ENCODE assay signal across 1 cellular context in the genomic region with DNA sequence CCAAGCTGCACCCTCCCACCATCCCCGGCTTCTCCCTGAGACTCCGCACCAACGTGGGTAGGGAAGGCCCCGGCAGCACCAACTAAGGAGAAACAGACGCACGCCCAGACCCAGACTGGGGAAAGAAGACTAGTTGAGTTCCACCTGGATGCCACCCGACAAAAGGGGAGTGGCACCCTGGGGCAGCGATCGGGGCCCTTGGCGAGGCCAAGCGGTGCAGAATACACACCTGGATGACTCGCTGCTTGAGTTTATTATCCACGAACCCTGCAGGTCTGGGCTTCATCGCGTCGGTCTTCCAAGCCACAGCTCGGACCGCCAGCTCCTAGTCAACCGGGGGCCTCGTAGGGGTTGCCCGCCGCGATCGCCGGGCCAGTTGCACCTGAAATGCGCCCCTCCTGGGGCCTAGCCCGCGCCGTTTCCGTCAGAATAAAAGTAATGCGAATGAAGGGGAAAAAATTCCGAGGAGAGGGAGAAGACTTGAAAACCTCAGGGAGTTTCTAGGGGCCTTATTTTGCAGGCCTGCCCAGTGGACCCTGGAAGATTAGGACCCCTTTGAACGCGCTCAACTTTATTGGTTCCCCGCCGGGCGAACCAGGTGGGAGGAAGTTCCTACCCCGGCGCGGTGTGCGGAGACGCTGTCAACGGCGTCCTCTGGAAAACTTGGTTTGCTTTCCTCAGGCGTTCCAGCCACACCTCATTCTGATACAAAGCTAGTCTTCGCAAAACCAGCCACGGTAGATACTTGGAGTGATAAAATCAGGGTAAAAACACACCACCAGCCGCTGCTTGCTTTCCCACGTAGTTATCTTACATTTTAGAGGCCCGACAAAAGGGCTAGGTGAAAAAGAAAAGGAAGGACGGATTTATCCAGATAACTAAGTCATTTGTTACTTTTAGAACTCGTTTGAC.
A peak's percentile ranks its signal among the peaks of the same experiment; 100 is the strongest.
TF ChIP-seq lines count a peak whose summit lies in the region.

A gene (minus strand): TSS at position 331 of the 912 bp plus-strand sequence. CDS start 45 bp downstream, at position 286.

TF ChIP-seq in K562, 482 proteins besides CTCF, POLR2A, EP300 and RAD21 (continued from another document and continues in another):
- TF ChIP-seq, protein P1, sequence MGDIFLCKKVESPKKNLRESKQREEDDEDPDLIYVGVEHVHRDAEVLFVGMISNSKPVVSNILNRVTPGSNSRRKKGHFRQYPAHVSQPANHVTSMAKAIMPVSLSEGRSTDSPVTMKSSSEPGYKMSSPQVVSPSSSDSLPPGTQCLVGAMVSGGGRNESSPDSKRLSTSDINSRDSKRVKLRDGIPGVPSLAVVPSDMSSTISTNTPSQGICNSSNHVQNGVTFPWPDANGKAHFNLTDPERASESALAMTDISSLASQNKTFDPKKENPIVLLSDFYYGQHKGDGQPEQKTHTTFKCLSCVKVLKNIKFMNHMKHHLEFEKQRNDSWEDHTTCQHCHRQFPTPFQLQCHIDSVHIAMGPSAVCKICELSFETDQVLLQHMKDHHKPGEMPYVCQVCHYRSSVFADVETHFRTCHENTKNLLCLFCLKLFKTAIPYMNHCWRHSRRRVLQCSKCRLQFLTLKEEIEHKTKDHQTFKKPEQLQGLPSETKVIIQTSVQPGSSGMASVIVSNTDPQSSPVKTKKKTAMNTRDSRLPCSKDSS (IDR thresholded peaks at IDR 0.05; ENCODE audit: low read depth, partially characterized antibody): no peak
- peak; percentile 58; the same call in 1 of the 2 replicates for TF ChIP-seq ZNF41 (CRISPR knock-in tag; conservative IDR thresholded peaks at IDR 0.05)
- TF ChIP-seq PHTF2 (CRISPR knock-in tag; IDR thresholded peaks at IDR 0.05): no peak
- TF ChIP-seq CREB1 (IDR thresholded peaks at IDR 0.05): peak; percentile 69; the same call in 1 of the 2 replicates
- TF ChIP-seq CREB1 (CRISPR knock-in tag; IDR thresholded peaks at IDR 0.05): peak; percentile 58; the same call in 1 of the 2 replicates
- peak; percentile 33; the same call in 1 of the 2 replicates for TF ChIP-seq NCOR1 (IDR thresholded peaks at IDR 0.05)
- no peak for TF ChIP-seq HMGN3 (IDR thresholded peaks at IDR 0.05; ENCODE audit: borderline replicate concordance, extremely low read depth, insufficient read length, low read depth, low read length)
- no peak for TF ChIP-seq SREBF2 (CRISPR knock-in tag; IDR thresholded peaks at IDR 0.05)
- TF ChIP-seq NR2C1 (IDR thresholded peaks at IDR 0.05): peak; percentile 55
- TF ChIP-seq NR2C1 (tag; IDR thresholded peaks at IDR 0.05): peak; percentile 51
- TF ChIP-seq, protein P2, sequence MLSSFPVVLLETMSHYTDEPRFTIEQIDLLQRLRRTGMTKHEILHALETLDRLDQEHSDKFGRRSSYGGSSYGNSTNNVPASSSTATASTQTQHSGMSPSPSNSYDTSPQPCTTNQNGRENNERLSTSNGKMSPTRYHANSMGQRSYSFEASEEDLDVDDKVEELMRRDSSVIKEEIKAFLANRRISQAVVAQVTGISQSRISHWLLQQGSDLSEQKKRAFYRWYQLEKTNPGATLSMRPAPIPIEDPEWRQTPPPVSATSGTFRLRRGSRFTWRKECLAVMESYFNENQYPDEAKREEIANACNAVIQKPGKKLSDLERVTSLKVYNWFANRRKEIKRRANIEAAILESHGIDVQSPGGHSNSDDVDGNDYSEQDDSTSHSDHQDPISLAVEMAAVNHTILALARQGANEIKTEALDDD (IDR thresholded peaks at IDR 0.05): peak; percentile 83
- TF ChIP-seq, protein P3, sequence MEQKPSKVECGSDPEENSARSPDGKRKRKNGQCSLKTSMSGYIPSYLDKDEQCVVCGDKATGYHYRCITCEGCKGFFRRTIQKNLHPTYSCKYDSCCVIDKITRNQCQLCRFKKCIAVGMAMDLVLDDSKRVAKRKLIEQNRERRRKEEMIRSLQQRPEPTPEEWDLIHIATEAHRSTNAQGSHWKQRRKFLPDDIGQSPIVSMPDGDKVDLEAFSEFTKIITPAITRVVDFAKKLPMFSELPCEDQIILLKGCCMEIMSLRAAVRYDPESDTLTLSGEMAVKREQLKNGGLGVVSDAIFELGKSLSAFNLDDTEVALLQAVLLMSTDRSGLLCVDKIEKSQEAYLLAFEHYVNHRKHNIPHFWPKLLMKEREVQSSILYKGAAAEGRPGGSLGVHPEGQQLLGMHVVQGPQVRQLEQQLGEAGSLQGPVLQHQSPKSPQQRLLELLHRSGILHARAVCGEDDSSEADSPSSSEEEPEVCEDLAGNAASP (IDR thresholded peaks at IDR 0.05): no peak
- TF ChIP-seq ARID1B (IDR thresholded peaks at IDR 0.05): no peak; the same call in 1 of the 2 replicates
- TF ChIP-seq IFI16 (CRISPR knock-in tag; IDR thresholded peaks at IDR 0.05): no peak
- no peak for TF ChIP-seq NCOA4 (IDR thresholded peaks at IDR 0.05; ENCODE audit: partially characterized antibody)
- TF ChIP-seq, protein P4, sequence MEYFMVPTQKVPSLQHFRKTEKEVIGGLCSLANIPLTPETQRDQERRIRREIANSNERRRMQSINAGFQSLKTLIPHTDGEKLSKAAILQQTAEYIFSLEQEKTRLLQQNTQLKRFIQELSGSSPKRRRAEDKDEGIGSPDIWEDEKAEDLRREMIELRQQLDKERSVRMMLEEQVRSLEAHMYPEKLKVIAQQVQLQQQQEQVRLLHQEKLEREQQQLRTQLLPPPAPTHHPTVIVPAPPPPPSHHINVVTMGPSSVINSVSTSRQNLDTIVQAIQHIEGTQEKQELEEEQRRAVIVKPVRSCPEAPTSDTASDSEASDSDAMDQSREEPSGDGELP (CRISPR knock-in tag; IDR thresholded peaks at IDR 0.05; ENCODE audit: borderline replicate concordance): peak; percentile 79; the same call in 1 of the 2 replicates
- TF ChIP-seq RBFOX2 (IDR thresholded peaks at IDR 0.05; ENCODE audit: low read depth, low read length): peak; percentile 87
- TF ChIP-seq, protein P5, sequence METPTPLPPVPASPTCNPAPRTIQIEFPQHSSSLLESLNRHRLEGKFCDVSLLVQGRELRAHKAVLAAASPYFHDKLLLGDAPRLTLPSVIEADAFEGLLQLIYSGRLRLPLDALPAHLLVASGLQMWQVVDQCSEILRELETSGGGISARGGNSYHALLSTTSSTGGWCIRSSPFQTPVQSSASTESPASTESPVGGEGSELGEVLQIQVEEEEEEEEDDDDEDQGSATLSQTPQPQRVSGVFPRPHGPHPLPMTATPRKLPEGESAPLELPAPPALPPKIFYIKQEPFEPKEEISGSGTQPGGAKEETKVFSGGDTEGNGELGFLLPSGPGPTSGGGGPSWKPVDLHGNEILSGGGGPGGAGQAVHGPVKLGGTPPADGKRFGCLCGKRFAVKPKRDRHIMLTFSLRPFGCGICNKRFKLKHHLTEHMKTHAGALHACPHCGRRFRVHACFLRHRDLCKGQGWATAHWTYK (CRISPR knock-in tag; IDR thresholded peaks at IDR 0.05): peak; percentile 46; the same call in 1 of the 2 replicates
- TF ChIP-seq, protein P6, sequence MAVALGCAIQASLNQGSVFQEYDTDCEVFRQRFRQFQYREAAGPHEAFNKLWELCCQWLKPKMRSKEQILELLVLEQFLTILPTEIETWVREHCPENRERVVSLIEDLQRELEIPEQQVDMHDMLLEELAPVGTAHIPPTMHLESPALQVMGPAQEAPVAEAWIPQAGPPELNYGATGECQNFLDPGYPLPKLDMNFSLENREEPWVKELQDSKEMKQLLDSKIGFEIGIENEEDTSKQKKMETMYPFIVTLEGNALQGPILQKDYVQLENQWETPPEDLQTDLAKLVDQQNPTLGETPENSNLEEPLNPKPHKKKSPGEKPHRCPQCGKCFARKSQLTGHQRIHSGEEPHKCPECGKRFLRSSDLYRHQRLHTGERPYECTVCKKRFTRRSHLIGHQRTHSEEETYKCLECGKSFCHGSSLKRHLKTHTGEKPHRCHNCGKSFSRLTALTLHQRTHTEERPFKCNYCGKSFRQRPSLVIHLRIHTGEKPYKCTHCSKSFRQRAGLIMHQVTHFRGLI (CRISPR knock-in tag; IDR thresholded peaks at IDR 0.05): peak; percentile 68; the same call in 1 of the 2 replicates
- peak; percentile 75; the same call in 1 of the 2 replicates for TF ChIP-seq MTA3 (IDR thresholded peaks at IDR 0.05; ENCODE audit: borderline replicate concordance)
- TF ChIP-seq HNRNPLL (IDR thresholded peaks at IDR 0.05; ENCODE audit: low read depth, low read length, poor library complexity, severe bottlenecking): peak; percentile 91
- TF ChIP-seq, protein P7, sequence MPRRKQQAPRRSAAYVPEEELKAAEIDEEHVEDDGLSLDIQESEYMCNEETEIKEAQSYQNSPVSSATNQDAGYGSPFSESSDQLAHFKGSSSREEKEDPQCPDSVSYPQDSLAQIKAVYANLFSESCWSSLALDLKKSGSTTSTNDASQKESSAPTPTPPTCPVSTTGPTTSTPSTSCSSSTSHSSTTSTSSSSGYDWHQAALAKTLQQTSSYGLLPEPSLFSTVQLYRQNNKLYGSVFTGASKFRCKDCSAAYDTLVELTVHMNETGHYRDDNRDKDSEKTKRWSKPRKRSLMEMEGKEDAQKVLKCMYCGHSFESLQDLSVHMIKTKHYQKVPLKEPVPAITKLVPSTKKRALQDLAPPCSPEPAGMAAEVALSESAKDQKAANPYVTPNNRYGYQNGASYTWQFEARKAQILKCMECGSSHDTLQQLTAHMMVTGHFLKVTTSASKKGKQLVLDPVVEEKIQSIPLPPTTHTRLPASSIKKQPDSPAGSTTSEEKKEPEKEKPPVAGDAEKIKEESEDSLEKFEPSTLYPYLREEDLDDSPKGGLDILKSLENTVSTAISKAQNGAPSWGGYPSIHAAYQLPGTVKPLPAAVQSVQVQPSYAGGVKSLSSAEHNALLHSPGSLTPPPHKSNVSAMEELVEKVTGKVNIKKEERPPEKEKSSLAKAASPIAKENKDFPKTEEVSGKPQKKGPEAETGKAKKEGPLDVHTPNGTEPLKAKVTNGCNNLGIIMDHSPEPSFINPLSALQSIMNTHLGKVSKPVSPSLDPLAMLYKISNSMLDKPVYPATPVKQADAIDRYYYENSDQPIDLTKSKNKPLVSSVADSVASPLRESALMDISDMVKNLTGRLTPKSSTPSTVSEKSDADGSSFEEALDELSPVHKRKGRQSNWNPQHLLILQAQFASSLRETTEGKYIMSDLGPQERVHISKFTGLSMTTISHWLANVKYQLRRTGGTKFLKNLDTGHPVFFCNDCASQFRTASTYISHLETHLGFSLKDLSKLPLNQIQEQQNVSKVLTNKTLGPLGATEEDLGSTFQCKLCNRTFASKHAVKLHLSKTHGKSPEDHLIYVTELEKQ (CRISPR knock-in tag; IDR thresholded peaks at IDR 0.05): peak; percentile 67; the same call in 1 of the 2 replicates
- peak; percentile 67; the same call in 1 of the 2 replicates for TF ChIP-seq CBFB (CRISPR knock-in tag; IDR thresholded peaks at IDR 0.05)
- 0 out of 2 replicates have a peak, but pooled peaks have one; percentile 50 for TF ChIP-seq ZNF583 (CRISPR knock-in tag; IDR thresholded peaks at IDR 0.05)
- no peak for TF ChIP-seq ZNF57 (CRISPR knock-in tag; IDR thresholded peaks at IDR 0.05)
- TF ChIP-seq KDM4B (IDR thresholded peaks at IDR 0.05; ENCODE audit: borderline replicate concordance in 2 of 2, low read depth in 1 of 2): peak in 1 of 2 experiments; percentile 88; a peak in 2 of 4 replicates
- TF ChIP-seq TOE1 (IDR thresholded peaks at IDR 0.05; ENCODE audit: borderline replicate concordance): peak; percentile 95
- no peak for TF ChIP-seq TOE1 (CRISPR knock-in tag; IDR thresholded peaks at IDR 0.05; ENCODE audit: borderline replicate concordance, low read depth)
- peak; percentile 66; the same call in 1 of the 2 replicates for TF ChIP-seq FOXM1 (IDR thresholded peaks at IDR 0.05; ENCODE audit: low read depth)
- no peak for TF ChIP-seq FOXM1 (CRISPR knock-in tag; IDR thresholded peaks at IDR 0.05; ENCODE audit: low read depth)
- 0 out of 2 replicates have a peak, but pooled peaks have one; percentile 9 for TF ChIP-seq NCOA6 (IDR thresholded peaks at IDR 0.05)
- TF ChIP-seq MTF1 (CRISPR knock-in tag; IDR thresholded peaks at IDR 0.05; ENCODE audit: borderline replicate concordance): peak; percentile 41; the same call in 1 of the 2 replicates
- TF ChIP-seq PHF21A (IDR thresholded peaks at IDR 0.05; ENCODE audit: borderline replicate concordance, low read depth): no peak
- TF ChIP-seq, protein P8, sequence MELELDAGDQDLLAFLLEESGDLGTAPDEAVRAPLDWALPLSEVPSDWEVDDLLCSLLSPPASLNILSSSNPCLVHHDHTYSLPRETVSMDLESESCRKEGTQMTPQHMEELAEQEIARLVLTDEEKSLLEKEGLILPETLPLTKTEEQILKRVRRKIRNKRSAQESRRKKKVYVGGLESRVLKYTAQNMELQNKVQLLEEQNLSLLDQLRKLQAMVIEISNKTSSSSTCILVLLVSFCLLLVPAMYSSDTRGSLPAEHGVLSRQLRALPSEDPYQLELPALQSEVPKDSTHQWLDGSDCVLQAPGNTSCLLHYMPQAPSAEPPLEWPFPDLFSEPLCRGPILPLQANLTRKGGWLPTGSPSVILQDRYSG (tag; conservative IDR thresholded peaks at IDR 0.05; ENCODE audit: low read depth): no peak
- TF ChIP-seq MXI1 (IDR thresholded peaks at IDR 0.05; ENCODE audit: low read depth, low read length): peak; percentile 65; the same call in 1 of the 2 replicates
- TF ChIP-seq, protein P9, sequence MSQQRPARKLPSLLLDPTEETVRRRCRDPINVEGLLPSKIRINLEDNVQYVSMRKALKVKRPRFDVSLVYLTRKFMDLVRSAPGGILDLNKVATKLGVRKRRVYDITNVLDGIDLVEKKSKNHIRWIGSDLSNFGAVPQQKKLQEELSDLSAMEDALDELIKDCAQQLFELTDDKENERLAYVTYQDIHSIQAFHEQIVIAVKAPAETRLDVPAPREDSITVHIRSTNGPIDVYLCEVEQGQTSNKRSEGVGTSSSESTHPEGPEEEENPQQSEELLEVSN (IDR thresholded peaks at IDR 0.05; ENCODE audit: borderline replicate concordance in 1 of 2, extremely low read depth in 1 of 2, insufficient read depth in 1 of 2, insufficient read length in 1 of 2, low read depth in 1 of 2, low read length in 1 of 2, poor library complexity in 1 of 2, severe bottlenecking in 1 of 2): peak; percentile 86 to 91
- TF ChIP-seq PHB2 (IDR thresholded peaks at IDR 0.05; ENCODE audit: low read depth): no peak
- TF ChIP-seq SOX6 (IDR thresholded peaks at IDR 0.05): peak; percentile 67; the same call in 1 of the 2 replicates
- 0 out of 2 replicates have a peak, but pooled peaks have one; percentile 11 for TF ChIP-seq ZNF668 (CRISPR knock-in tag; IDR thresholded peaks at IDR 0.05)
- TF ChIP-seq, protein P10, sequence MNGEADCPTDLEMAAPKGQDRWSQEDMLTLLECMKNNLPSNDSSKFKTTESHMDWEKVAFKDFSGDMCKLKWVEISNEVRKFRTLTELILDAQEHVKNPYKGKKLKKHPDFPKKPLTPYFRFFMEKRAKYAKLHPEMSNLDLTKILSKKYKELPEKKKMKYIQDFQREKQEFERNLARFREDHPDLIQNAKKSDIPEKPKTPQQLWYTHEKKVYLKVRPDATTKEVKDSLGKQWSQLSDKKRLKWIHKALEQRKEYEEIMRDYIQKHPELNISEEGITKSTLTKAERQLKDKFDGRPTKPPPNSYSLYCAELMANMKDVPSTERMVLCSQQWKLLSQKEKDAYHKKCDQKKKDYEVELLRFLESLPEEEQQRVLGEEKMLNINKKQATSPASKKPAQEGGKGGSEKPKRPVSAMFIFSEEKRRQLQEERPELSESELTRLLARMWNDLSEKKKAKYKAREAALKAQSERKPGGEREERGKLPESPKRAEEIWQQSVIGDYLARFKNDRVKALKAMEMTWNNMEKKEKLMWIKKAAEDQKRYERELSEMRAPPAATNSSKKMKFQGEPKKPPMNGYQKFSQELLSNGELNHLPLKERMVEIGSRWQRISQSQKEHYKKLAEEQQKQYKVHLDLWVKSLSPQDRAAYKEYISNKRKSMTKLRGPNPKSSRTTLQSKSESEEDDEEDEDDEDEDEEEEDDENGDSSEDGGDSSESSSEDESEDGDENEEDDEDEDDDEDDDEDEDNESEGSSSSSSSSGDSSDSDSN (IDR thresholded peaks at IDR 0.05; ENCODE audit: borderline replicate concordance in 1 of 2, low read depth in 2 of 2, low read length in 2 of 2): peak; percentile 57 to 78; a peak in 1 of 4 replicates
- TF ChIP-seq DACH1 (IDR thresholded peaks at IDR 0.05; ENCODE audit: partially characterized antibody): peak; percentile 98
- TF ChIP-seq BRCA1 (IDR thresholded peaks at IDR 0.05): no peak
- peak; percentile 82; the same call in 1 of the 2 replicates for TF ChIP-seq BRCA1 (CRISPR knock-in tag; IDR thresholded peaks at IDR 0.05)
